Comparison of ENCODE assay signal across 21 cellular contexts in the genomic region with DNA sequence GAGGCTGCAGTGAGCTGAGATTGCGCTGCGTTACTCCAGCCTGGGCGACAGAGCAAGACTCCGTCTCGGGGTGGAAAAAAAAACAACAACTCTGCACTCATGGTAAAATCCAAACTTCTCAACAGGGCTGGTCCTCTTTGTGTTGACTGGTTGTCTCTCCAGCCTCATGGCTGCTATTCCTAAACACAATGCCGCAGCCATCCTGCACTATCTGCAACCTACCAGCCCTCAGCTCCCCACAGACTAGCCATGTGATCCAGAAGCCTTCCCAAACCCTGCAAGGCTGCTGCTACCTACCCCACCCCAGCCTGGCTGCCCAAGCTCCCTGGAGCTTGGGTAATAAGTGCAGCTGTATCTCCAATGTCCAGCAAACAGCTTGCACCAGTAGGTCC. TPM values are rescaled to one million over a fixed set of nuclear protein-coding genes. Genes with fewer than 3 reads are reported as not detected.
A peak's percentile ranks its signal among the peaks of the same experiment; 100 is the strongest.
DNase-seq lines count a peak whose midpoint lies in the region; ATAC-seq and TF ChIP-seq lines count a peak whose summit lies in the region.
"Had no signal": no experiment of that assay in that cellular context is flagged by ENCODE, and none has a peak within 500 bp of the region (broad histone marks: within the 10 kb centered on the region; RNA-seq: fewer than 3 reads in every experiment).

No MANE protein-coding gene starts in this region.

- H3K4me1 ChIP-seq in upper lobe of left lung (peaks cover 47 to 84% (median 61%) of the 10 kb centered on the region in 4 donors), OCI-LY7 (ENCODE audit: insufficient read depth, low read length, poor library complexity, severe bottlenecking) (no peaks in the 10 kb centered on the region)
- H3K4me1 ChIP-seq: prostate gland, SJCRH30 had no signal

- no peak overlapping the region for H3K4me3 Mint-ChIP-seq in activated naive CD4-positive, alpha-beta T cell treated with anti-CD3 and anti-CD28 coated beads for 36 hours
- H3K4me3 Mint-ChIP-seq in dendritic cell treated with granulocyte-macrophage colony-stimulating factor and Interleukin-4, amounts not matched to agents 40 ng/mL and 50 ng/mL, for 4 days: no peak overlapping the region
- no peak overlapping the region for H3K4me3 Mint-ChIP-seq in naive thymus-derived CD8-positive, alpha-beta T cell
- H3K4me3 Mint-ChIP-seq: activated T-cell treated with anti-CD3 and anti-CD28 coated beads, Interleukin-2, amount 50 U/mL, for 72 hours; CD14-positive monocyte had no signal

- TF ChIP-seq CTCF in upper lobe of left lung (IDR thresholded peaks at IDR 0.05): no peak
- no peak for TF ChIP-seq CTCF in OCI-LY7 (conservative IDR thresholded peaks at IDR 0.05; ENCODE audit: low read length)

- H3K9me3 ChIP-seq in upper lobe of left lung (no peaks in the 10 kb centered on the region), OCI-LY7 (ENCODE audit: low read length) (no peaks in the 10 kb centered on the region)
- H3K9me3 ChIP-seq: adrenal gland, prostate gland, SJCRH30 had no signal

- H3K4me2 ChIP-seq in OCI-LY7 (ENCODE audit: low read length): no peak overlapping the region

- no peak for TF ChIP-seq POLR2A in upper lobe of left lung (IDR thresholded peaks at IDR 0.05)

- peaks cover 5% of the 10 kb centered on the region for H3K36me3 Mint-ChIP-seq in activated naive CD4-positive, alpha-beta T cell treated with anti-CD3 and anti-CD28 coated beads for 36 hours (ENCODE audit: low read depth)
- H3K36me3 Mint-ChIP-seq in dendritic cell treated with granulocyte-macrophage colony-stimulating factor and Interleukin-4, amounts not matched to agents 40 ng/mL and 50 ng/mL, for 4 days (ENCODE audit: low read depth): no peaks in the 10 kb centered on the region
- H3K36me3 Mint-ChIP-seq in naive thymus-derived CD8-positive, alpha-beta T cell: peaks cover 0 to 78% (median 0%) of the 10 kb centered on the region in 3 donors

- TF ChIP-seq EP300 in upper lobe of left lung (IDR thresholded peaks at IDR 0.05): no peak

- POLR2A ChIA-PET in naive thymus-derived CD8-positive, alpha-beta T cell (lab: Charles Lee): interaction anchor here (0.6 to 11.9 kb wide), 5 partner anchors 8 to 419 kb away, joined by 3 to 91 read pairs (median 7); partner anchors contain the start of gene EPHA1
- POLR2A ChIA-PET in OCI-LY7 (lab: Charles Lee): interaction anchor here (0.6 kb wide), 1 partner anchor 753 kb away, joined by 3 read pairs; no protein-coding TSS in a partner anchor

- no peak for ATAC-seq in naive thymus-derived CD8-positive, alpha-beta T cell
- ATAC-seq in upper lobe of left lung (ENCODE audit: low FRiP score in 2 of 2): no peak
- ATAC-seq: activated T-cell treated with anti-CD3 and anti-CD28 coated beads, Interleukin-2, amount 50 U/mL, for 72 hours had no signal

- no TSS peak for BruUV-seq in OCI-LY7 (replicated peaks; lab: Mats Ljungman, UMichigan)

- H3K4me3 ChIP-seq in upper lobe of left lung (no peak overlapping the region), OCI-LY7 (ENCODE audit: low read depth, low read length, poor library complexity, severe bottlenecking) (no peak overlapping the region)
- H3K4me3 ChIP-seq: adrenal gland, prostate gland, SJCRH30 had no signal

- intact Hi-C loops in activated naive CD4-positive, alpha-beta T cell treated with anti-CD3 and anti-CD28 coated beads for 36 hours (cut with micrococcal nuclease): no loop called here
- intact Hi-C loops in dendritic cell treated with granulocyte-macrophage colony-stimulating factor and Interleukin-4, amounts not matched to agents 40 ng/mL and 50 ng/mL, for 4 days (cut with micrococcal nuclease): no loop called here
- intact Hi-C loops in OCI-LY7 (cut with micrococcal nuclease; ENCODE audit: unreplicated experiment): no loop called here

- peaks cover 13% of the 10 kb centered on the region for H3K4me1 Mint-ChIP-seq in activated naive CD4-positive, alpha-beta T cell treated with anti-CD3 and anti-CD28 coated beads for 36 hours (ENCODE audit: low read depth)
- H3K4me1 Mint-ChIP-seq in dendritic cell treated with granulocyte-macrophage colony-stimulating factor and Interleukin-4, amounts not matched to agents 40 ng/mL and 50 ng/mL, for 4 days (ENCODE audit: low read depth): peaks cover 70% of the 10 kb centered on the region
- peaks cover 19 to 47% (median 24%) of the 10 kb centered on the region in 4 donors for H3K4me1 Mint-ChIP-seq in naive thymus-derived CD8-positive, alpha-beta T cell

- no peaks in the 10 kb centered on the region for H4K20me1 ChIP-seq in OCI-LY7 (ENCODE audit: insufficient read depth, low read length)

- peaks cover 25 to 59% (median 41%) of the 10 kb centered on the region in 4 donors for H3K36me3 ChIP-seq in upper lobe of left lung
- H3K36me3 ChIP-seq in OCI-LY7 (ENCODE audit: insufficient read depth, low read length): no peaks in the 10 kb centered on the region

- H3K27ac ChIP-seq in upper lobe of left lung (peak overlapping the region in 3 of 4 donors; percentile 63 to 81 (median 74)), OCI-LY7 (ENCODE audit: low read depth, low read length, poor library complexity, severe bottlenecking) (no peak overlapping the region)
- H3K27ac ChIP-seq: SJCRH30 had no signal

- CTCF ChIA-PET in activated naive CD4-positive, alpha-beta T cell treated with anti-CD3 and anti-CD28 coated beads for 36 hours (lab: Charles Lee): interaction anchor here (0.9 to 1.0 kb wide), 2 partner anchors 25 to 154 kb away, joined by 3 read pairs; no protein-coding TSS in a partner anchor
- CTCF ChIA-PET in OCI-LY7 (lab: Charles Lee; ENCODE audit: unreplicated experiment): no interaction called here

- no peaks in the 10 kb centered on the region for H3K79me2 ChIP-seq in OCI-LY7 (ENCODE audit: insufficient read depth, low read depth, low read length)

- H3K9me3 Mint-ChIP-seq in activated naive CD4-positive, alpha-beta T cell treated with anti-CD3 and anti-CD28 coated beads for 36 hours: no peaks in the 10 kb centered on the region
- no peaks in the 10 kb centered on the region for H3K9me3 Mint-ChIP-seq in dendritic cell treated with granulocyte-macrophage colony-stimulating factor and Interleukin-4, amounts not matched to agents 40 ng/mL and 50 ng/mL, for 4 days
- no peaks in the 10 kb centered on the region for H3K9me3 Mint-ChIP-seq in naive thymus-derived CD8-positive, alpha-beta T cell
- H3K9me3 Mint-ChIP-seq: activated T-cell treated with anti-CD3 and anti-CD28 coated beads, Interleukin-2, amount 50 U/mL, for 72 hours; CD14-positive monocyte had no signal

- no peak overlapping the region for H2AFZ ChIP-seq in OCI-LY7 (ENCODE audit: low read length)

- H3K27ac Mint-ChIP-seq in activated naive CD4-positive, alpha-beta T cell treated with anti-CD3 and anti-CD28 coated beads for 36 hours: peak overlapping the region; percentile 77
- H3K27ac Mint-ChIP-seq in dendritic cell treated with granulocyte-macrophage colony-stimulating factor and Interleukin-4, amounts not matched to agents 40 ng/mL and 50 ng/mL, for 4 days: peak overlapping the region; percentile 44
- peak overlapping the region in 6 of 10 donors; percentile 31 to 95 (median 67) for H3K27ac Mint-ChIP-seq in naive thymus-derived CD8-positive, alpha-beta T cell
- H3K27ac Mint-ChIP-seq: activated T-cell treated with anti-CD3 and anti-CD28 coated beads, Interleukin-2, amount 50 U/mL, for 72 hours had no signal

- no peak for DNase-seq in activated naive CD4-positive, alpha-beta T cell treated with anti-CD3 and anti-CD28 coated beads for 36 hours
- no peak for DNase-seq in activated naive CD4-positive, alpha-beta T cell (lab: John Stamatoyannopoulos, UW)
- no peak for DNase-seq in naive thymus-derived CD8-positive, alpha-beta T cell
- DNase-seq in upper lobe of left lung (no peak), NCI-H2029 (lab: John Stamatoyannopoulos, UW) (no peak), OCI-M1 (lab: John Stamatoyannopoulos, UW) (no peak), OCI-LY7 (ENCODE audit: low spot score) (no peak)
- DNase-seq: activated CD4-positive, alpha-beta T cell treated with anti-CD3 and anti-CD28 coated beads for 48 hours; activated T-cell treated with anti-CD3 and anti-CD28 coated beads, Interleukin-2, amount 50 U/mL, for 72 hours; DMS53; NCI-H1105 treated with DMSO at 0.1 percent for 48 hours; NCI-H2171 treated with DMSO at 0.1 percent for 48 hours; SJCRH30; stimulated activated CD4-positive, alpha-beta T cell treated with anti-CD3 and anti-CD28 coated beads, Interleukin-15, amount 100 ng/mL, for 24 hours; T1000 had no signal

- H3K9me2 ChIP-seq in OCI-LY7 (ENCODE audit: insufficient read depth, low read length): no peaks in the 10 kb centered on the region

- H3K27me3 Mint-ChIP-seq in activated naive CD4-positive, alpha-beta T cell treated with anti-CD3 and anti-CD28 coated beads for 36 hours (ENCODE audit: low read depth): no peaks in the 10 kb centered on the region
- no peaks in the 10 kb centered on the region for H3K27me3 Mint-ChIP-seq in dendritic cell treated with granulocyte-macrophage colony-stimulating factor and Interleukin-4, amounts not matched to agents 40 ng/mL and 50 ng/mL, for 4 days
- no peaks in the 10 kb centered on the region for H3K27me3 Mint-ChIP-seq in naive thymus-derived CD8-positive, alpha-beta T cell

- H3K27me3 ChIP-seq in upper lobe of left lung: no peaks in the 10 kb centered on the region
- H3K27me3 ChIP-seq: adrenal gland, SJCRH30 had no signal

- WGBS in upper lobe of left lung, 2 donors: 93 to 100% methylated on average over 5 to 6 of the region's 6 CpGs

RNA-seq across cellular contexts. Expression of gene ZYX, which starts 11.7 kb away (rescaled TPM):
- total RNA-seq in activated naive CD4-positive, alpha-beta T cell treated with anti-CD3 and anti-CD28 coated beads for 36 hours: 10 to 100 TPM; 75.1 to 81.5 TPM
- 100 to 1,000 TPM; 138 to 151 TPM for total RNA-seq in naive thymus-derived CD8-positive, alpha-beta T cell
- 100 to 1,000 TPM in 1 of 3 donors, 10 to 100 TPM in 2; 58.6 to 142 (median 82.6) TPM for polyA plus RNA-seq in naive thymus-derived CD8-positive, alpha-beta T cell
- total RNA-seq in upper lobe of left lung: 100 to 1,000 TPM in 5 of 6 donors, 10 to 100 TPM in 1; 44.6 to 345 (median 222) TPM
- 0.31 and 0.44 TPM in 2 replicates for total RNA-seq in OCI-LY7 (2014; rRNA removed; shearing (Covaris generic))
- total RNA-seq in OCI-LY7 (2022): 2.8 and 4.2 TPM in 2 replicates

RNA-seq across cellular contexts. Expression of gene EPHA1, which starts 15.8 kb away (rescaled TPM):
- 1 to 10 TPM; 1.0 to 1.3 TPM for total RNA-seq in activated naive CD4-positive, alpha-beta T cell treated with anti-CD3 and anti-CD28 coated beads for 36 hours
- total RNA-seq in naive thymus-derived CD8-positive, alpha-beta T cell: 10 to 100 TPM; 44.8 to 44.9 TPM
- polyA plus RNA-seq in naive thymus-derived CD8-positive, alpha-beta T cell: 10 to 100 TPM; 10.1 to 37.1 (median 16.2) TPM
- total RNA-seq in upper lobe of left lung: 10 to 100 TPM in 4 of 6 donors, 1 to 10 TPM in 2; 5.3 to 18.9 (median 13.0) TPM
- total RNA-seq in OCI-LY7 (2014; rRNA removed; shearing (Covaris generic)): not detected in 2 replicates
- total RNA-seq in OCI-LY7 (2022): not detected in 2 replicates

RNA-seq across cellular contexts. Expression of gene FAM131B, which starts 30.4 kb away (rescaled TPM):
- total RNA-seq in activated naive CD4-positive, alpha-beta T cell treated with anti-CD3 and anti-CD28 coated beads for 36 hours: 1 to 10 TPM; 1.5 to 1.7 TPM
- 1 to 10 TPM in 1 of 2 experiments, under 1 TPM in 1; 0.78 to 1.2 TPM for total RNA-seq in naive thymus-derived CD8-positive, alpha-beta T cell
- 1 to 10 TPM in 1 of 3 donors, under 1 TPM in 2; 0.44 to 1.1 (median 0.54) TPM for polyA plus RNA-seq in naive thymus-derived CD8-positive, alpha-beta T cell
- total RNA-seq in upper lobe of left lung: 1 to 10 TPM in 1 of 6 donors, under 1 TPM in 4, not detected in 1; 0.59 to 5.7 (median 0.67) TPM
- total RNA-seq in OCI-LY7 (2014; rRNA removed; shearing (Covaris generic)): not detected in 2 replicates
- not detected in 2 replicates for total RNA-seq in OCI-LY7 (2022)

RNA-seq across cellular contexts. Expression of gene TAS2R60, which starts 50.4 kb away (rescaled TPM):
- total RNA-seq in activated naive CD4-positive, alpha-beta T cell treated with anti-CD3 and anti-CD28 coated beads for 36 hours: not detected
- total RNA-seq in naive thymus-derived CD8-positive, alpha-beta T cell: 1 to 10 TPM in 1 of 2 experiments, under 1 TPM in 1; 0.96 to 1.0 TPM
- polyA plus RNA-seq in naive thymus-derived CD8-positive, alpha-beta T cell: under 1 TPM in 1 of 3 donors, not detected in 2; 0.23 TPM
- total RNA-seq in upper lobe of left lung (1 to 10 TPM in 2 of 6 donors, under 1 TPM in 1, not detected in 3; 0.83 to 3.1 (median 1.2) TPM), OCI-LY7 (2022) (not detected in 2 replicates)
- not detected in 2 replicates for total RNA-seq in OCI-LY7 (2014; rRNA removed; shearing (Covaris generic))
- total RNA-seq: A172; activated T-cell treated with anti-CD3 and anti-CD28 coated beads, Interleukin-2, amount 50 U/mL, for 72 hours; kidney; prostate gland; SJCRH30 had no signal
- polyA plus RNA-seq: adrenal gland, CD14-positive monocyte had no signal

Comparison
In these comparisons a context has a peak if more than half of its experiments do, and no peak if none do; other contexts are left out.
1. RNA of gene ZYX, which starts 11.7 kb away (total RNA-seq): 44.6 to 345 TPM in upper lobe of left lung, 138 to 151 TPM in naive thymus-derived CD8-positive, alpha-beta T cell and 75.1 to 81.5 TPM in activated naive CD4-positive, alpha-beta T cell treated with anti-CD3 and anti-CD28 coated beads for 36 hours; 0.31 to 4.2 TPM in OCI-LY7; every median in the first group is over 4 times any median in the second.
2. Peak in every context shown above with its lines, with median percentiles within 50 percentile points of each other: H3K27ac Mint-ChIP-seq.